ENCODE assay signal across 10 cellular contexts in the genomic region with DNA sequence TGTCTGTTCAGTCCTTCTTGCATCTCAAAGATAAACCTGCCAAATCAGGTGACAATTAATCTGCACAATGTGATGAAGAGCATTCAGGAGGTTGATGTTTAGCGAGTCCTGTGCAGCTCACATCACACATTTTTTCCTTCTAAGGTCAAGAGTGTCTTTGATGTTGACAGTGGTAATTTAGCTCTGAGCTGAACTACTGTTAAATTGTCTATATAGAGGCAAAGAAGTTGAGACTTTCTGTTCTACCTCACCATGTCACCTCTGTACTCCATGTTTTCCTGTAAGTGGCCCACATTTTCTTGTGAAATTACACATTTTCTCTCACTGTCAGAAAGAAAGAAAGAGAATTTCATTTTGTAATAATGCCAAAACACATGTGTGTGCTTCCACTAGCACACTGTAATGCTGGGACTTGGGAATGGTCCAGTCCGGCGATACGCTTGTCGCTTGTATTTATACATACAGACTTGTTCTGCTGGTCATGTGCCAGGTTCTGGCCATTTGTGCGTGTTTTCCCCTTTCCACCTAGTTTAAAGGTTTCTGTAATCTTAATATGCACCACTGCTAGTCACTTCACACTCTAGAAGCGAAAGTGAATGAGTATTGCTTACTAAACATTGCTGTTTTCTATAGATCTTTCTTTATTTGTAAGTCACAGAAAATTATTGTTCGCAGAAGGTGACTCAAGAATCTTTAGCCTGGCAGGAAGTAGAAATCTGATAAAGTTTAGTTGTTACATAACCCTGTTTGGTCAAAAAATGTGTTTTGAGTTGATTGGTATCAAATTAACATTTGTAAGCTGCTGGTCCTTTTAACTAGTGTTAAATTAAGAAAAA.
DNase-seq lines count a peak whose midpoint lies in the region; ATAC-seq and TF ChIP-seq lines count a peak whose summit lies in the region.
"Had no signal": no experiment of that assay in that cellular context is flagged by ENCODE, and none has a peak within 500 bp of the region (broad histone marks: within the 10 kb centered on the region; RNA-seq: fewer than 3 reads in every experiment).

No MANE protein-coding gene starts in this region.

- TF ChIP-seq EP300 in stomach (IDR thresholded peaks at IDR 0.05): no peak

- no peaks in the 10 kb centered on the region for H3K36me3 ChIP-seq in GM23248 (ENCODE audit: low read depth)
- no peaks in the 10 kb centered on the region for H3K36me3 ChIP-seq in left ventricle myocardium inferior
- peaks cover 0 to 7% (median 3%) of the 10 kb centered on the region in 4 donors for H3K36me3 ChIP-seq in stomach

- H3K27me3 ChIP-seq in GM23248 (replicated peaks; ENCODE audit: insufficient read depth): no peaks in the 10 kb centered on the region
- H3K27me3 ChIP-seq in left ventricle myocardium inferior (ENCODE audit: low read depth): no peaks in the 10 kb centered on the region
- no peaks in the 10 kb centered on the region for H3K27me3 ChIP-seq in stomach

- DNase-seq in GM23248 (peak; percentile 54), left ventricle myocardium inferior (no peak), stomach (peak; percentile 79), SKM-1 (lab: John Stamatoyannopoulos, UW; ENCODE audit: unreplicated experiment) (no peak), HuH-7 (ENCODE audit: low spot score) (no peak), LoVo (ENCODE audit: low spot score) (no peak)

- no peaks in the 10 kb centered on the region for H4K20me1 ChIP-seq in GM23248 (ENCODE audit: insufficient read depth)

- no peaks in the 10 kb centered on the region for H3K79me2 ChIP-seq in GM23248 (ENCODE audit: insufficient read depth)

- 15% methylated on average over 8 of the region's 8 CpGs for WGBS in GM23248 (ENCODE audit: low coverage in 1 of 2, low lambda C conversion rate in 2 of 2, missing lambda C conversion rate in 2 of 2), 2 experiments
- WGBS in stomach, 5 donors: 13 to 31% (median 22%) methylated on average over 8 of the region's 8 CpGs

- in situ Hi-C loops in GM23248 (cut with MboI): loop anchor here (25.0 kb wide), 1 partner anchor 1822 kb away; no protein-coding TSS in a partner anchor

- H3K4me1 ChIP-seq in GM23248 (ENCODE audit: insufficient read depth) (peaks cover 6% of the 10 kb centered on the region; the same call in 1 of the 2 replicates), left ventricle myocardium inferior (no peaks in the 10 kb centered on the region), stomach (peaks cover 0 to 25% (median 19%) of the 10 kb centered on the region in 4 donors)

- H3K27ac ChIP-seq in GM23248: peak overlapping the region; percentile 12
- H3K27ac ChIP-seq in angular gyrus (ENCODE audit: low read depth, low read length): peak overlapping the region; percentile 42
- peak overlapping the region; percentile 21 for H3K27ac ChIP-seq in left ventricle myocardium inferior (replicated peaks)
- peak overlapping the region; percentile 56 to 84 (median 80) for H3K27ac ChIP-seq in stomach
- H3K27ac ChIP-seq: HL-60 had no signal

- peaks cover 17% of the 10 kb centered on the region for H3F3A ChIP-seq in GM23248 (ENCODE audit: insufficient read depth)

- H3K9me3 ChIP-seq in GM23248 (ENCODE audit: low read depth) (no peaks in the 10 kb centered on the region), left ventricle myocardium inferior (replicated peaks) (peaks cover 4% of the 10 kb centered on the region), stomach (peaks cover 0 to 4% (median 2%) of the 10 kb centered on the region in 4 donors)

- TF ChIP-seq POLR2A in stomach (IDR thresholded peaks at IDR 0.05): no peak

- H3K9ac ChIP-seq in GM23248: peak overlapping the region; percentile 45

- no peak for ATAC-seq in GM21367 (IDR thresholded peaks at IDR 0.05; ENCODE audit: unreplicated experiment)
- ATAC-seq: left lobe of liver had no signal

- peak overlapping the region; percentile 65 for H2AFZ ChIP-seq in GM23248

- intact Hi-C loops in left ventricle myocardium inferior (cut with micrococcal nuclease): no loop called here
- intact Hi-C loops in stomach (cut with DNase I; ENCODE audit: low total_unique reads): no loop called here

- H3K4me2 ChIP-seq in GM23248 (ENCODE audit: unreplicated experiment): peak overlapping the region; percentile 86

- H3K4me3 ChIP-seq in GM23248 (peak overlapping the region; percentile 71), left ventricle myocardium inferior (peak overlapping the region; percentile 41), stomach (peak overlapping the region; percentile 27 to 37 (median 34))

- TF ChIP-seq CTCF in left ventricle myocardium inferior (IDR thresholded peaks at IDR 0.05; ENCODE audit: borderline replicate concordance): no peak
- TF ChIP-seq CTCF in stomach (IDR thresholded peaks at IDR 0.05): no peak

- H3K9me2 ChIP-seq in GM23248 (ENCODE audit: insufficient read depth): no peaks in the 10 kb centered on the region

Comparison
In these comparisons a context has a peak if more than half of its experiments do, and no peak if none do; other contexts are left out.
1. DNase-seq: peak in GM23248 (single experiment) and stomach (single experiment); none in left ventricle myocardium inferior (single experiment), SKM-1 (single experiment), HuH-7 (single experiment) and LoVo (single experiment).
2. H3K27ac ChIP-seq: peak in every context shown above with its lines; median percentile 80 in stomach; 42 in angular gyrus; 21 in left ventricle myocardium inferior; 12 in GM23248.
3. Peak in every context shown above with its lines, with median percentiles within 50 percentile points of each other: H3K4me3 ChIP-seq.